In genomic region chr22:42327462-42328129, GRCh38 we compare ENCODE assay signal across 13 cellular contexts. TPM values are rescaled to one million over a fixed set of nuclear protein-coding genes. Genes with fewer than 3 reads are reported as not detected.
DNase-seq lines count a peak whose midpoint lies in the region; ATAC-seq, FAIRE-seq and TF ChIP-seq lines count a peak whose summit lies in the region.
"Had no signal": no experiment of that assay in that cellular context is flagged by ENCODE, and none has a peak within 500 bp of the region (broad histone marks: within the 10 kb centered on the region; RNA-seq: fewer than 3 reads in every experiment).

No MANE protein-coding gene starts in this region.

- H3K27me3 Mint-ChIP-seq in effector memory CD8-positive, alpha-beta T cell = peaks cover 0 to 10% of the 10 kb centered on the region in 2 donors

- H3K4me3 Mint-ChIP-seq in effector memory CD8-positive, alpha-beta T cell = peak overlapping the region in 1 of 2 donors; percentile 1

- no peaks in the 10 kb centered on the region for H3K9me2 ChIP-seq in OCI-LY7 (ENCODE audit: insufficient read depth, low read length)

- POLR2A ChIA-PET in HepG2 (lab: Yijun Ruan, JAX) = no interaction called here
- POLR2A ChIA-PET in OCI-LY7 (lab: Charles Lee) = no interaction called here

- TF ChIP-seq EP300 in HepG2 (IDR thresholded peaks at IDR 0.05; ENCODE audit: low read depth in 2 of 2, low read length in 2 of 2) (no peak), HepG2 (CRISPR knock-in tag; IDR thresholded peaks at IDR 0.05; ENCODE audit: borderline replicate concordance) (no peak)

- H3K27me3 ChIP-seq in HepG2 (ENCODE audit: control insufficient read depth in 1 of 2, insufficient read depth in 2 of 2, low read length in 2 of 2) = peaks cover 0 to 27% of the 10 kb centered on the region in 2 experiments; a peak in 3 of 5 replicates
- no peaks in the 10 kb centered on the region for H3K27me3 ChIP-seq in right lobe of liver

- WGBS in HepG2 (ENCODE audit: low lambda C conversion rate) = 35% methylated on average over 6 of the region's 11 CpGs
- 61% methylated on average over 8 of the region's 11 CpGs for WGBS in right lobe of liver (ENCODE audit: insufficient coverage, low coverage, low lambda C conversion rate, missing lambda C conversion rate)

- H3K79me2 ChIP-seq in HepG2 (ENCODE audit: insufficient read depth, low read length) (no peaks in the 10 kb centered on the region), OCI-LY7 (ENCODE audit: insufficient read depth, low read depth, low read length) (no peaks in the 10 kb centered on the region)

- H3K27ac ChIP-seq in HepG2 (ENCODE audit: extremely low read length, insufficient read depth, low read length) = no peak overlapping the region
- no peak overlapping the region for H3K27ac ChIP-seq in right lobe of liver
- H3K27ac ChIP-seq in OCI-LY7 (ENCODE audit: low read depth, low read length, poor library complexity, severe bottlenecking) = no peak overlapping the region

- no peaks in the 10 kb centered on the region for H4K20me1 ChIP-seq in HepG2 (ENCODE audit: insufficient read depth, low read length)
- H4K20me1 ChIP-seq in OCI-LY7 (ENCODE audit: insufficient read depth, low read length) = no peaks in the 10 kb centered on the region

- in situ Hi-C loops in HepG2 (cut with HindIII; ENCODE audit: extremely low pct_ligation_motif_present, low pct_unique_long_range_greater_than_20kb) = no loop called here

- no peak overlapping the region for H3K4me3 ChIP-seq in HepG2 (replicated peaks in 1 of 3; ENCODE audit: insufficient read depth in 1 of 3, low read depth in 2 of 3, low read length in 3 of 3)
- no peak overlapping the region for H3K4me3 ChIP-seq in right lobe of liver
- H3K4me3 ChIP-seq in OCI-LY7 (ENCODE audit: low read depth, low read length, poor library complexity, severe bottlenecking) = no peak overlapping the region

- BruUV-seq in HepG2 (replicated peaks; lab: Mats Ljungman, UMichigan) = no TSS peak
- no TSS peak for BruUV-seq in OCI-LY7 (replicated peaks; lab: Mats Ljungman, UMichigan)

- TF ChIP-seq POLR2A in HepG2 (IDR thresholded peaks at IDR 0.05; ENCODE audit: insufficient read depth in 1 of 2, low read depth in 2 of 2, low read length in 2 of 2) (no peak), right lobe of liver (IDR thresholded peaks at IDR 0.05) (no peak)

- no peak overlapping the region for H3K9ac ChIP-seq in HepG2 (ENCODE audit: insufficient read depth, low read depth, low read length)

- CTCF ChIA-PET in HepG2 (lab: Yijun Ruan, JAX; ENCODE audit: low intra/inter-chr PET ratio, low total read pairs) (no interaction called here), OCI-LY7 (lab: Charles Lee; ENCODE audit: unreplicated experiment) (no interaction called here)

- no peaks in the 10 kb centered on the region for H3K4me1 ChIP-seq in HepG2 (ENCODE audit: insufficient read depth, low read length)
- H3K4me1 ChIP-seq in right lobe of liver = no peaks in the 10 kb centered on the region
- peaks cover 30% of the 10 kb centered on the region for H3K4me1 ChIP-seq in OCI-LY7 (ENCODE audit: insufficient read depth, low read length, poor library complexity, severe bottlenecking)

- DNase-seq in HepG2 (ENCODE audit: low spot score) = no peak
- DNase-seq in right lobe of liver = no peak
- peak; percentile 31 for DNase-seq in OCI-LY7 (ENCODE audit: low spot score)
- no peak for DNase-seq in effector memory CD8-positive, alpha-beta T cell
- DNase-seq: NCI-H146, NCI-H2081 treated with DMSO at 0.1 percent for 48 hours, NCI-H526, OCI-M1 had no signal

- no peak for FAIRE-seq in HepG2 (lab: Jason Lieb, UNC)
- FAIRE-seq: GM19239 had no signal

- peak overlapping the region; percentile 11 for H3K27ac Mint-ChIP-seq in effector memory CD8-positive, alpha-beta T cell

- H3K4me2 ChIP-seq in HepG2 (ENCODE audit: low read depth, low read length) (no peak overlapping the region), OCI-LY7 (ENCODE audit: low read length) (peak overlapping the region; percentile 46)

- TF ChIP-seq RAD21 in HepG2 (CRISPR knock-in tag; IDR thresholded peaks at IDR 0.05) = no peak

- no peaks in the 10 kb centered on the region for H3K9me3 ChIP-seq in HepG2 (ENCODE audit: low read length)
- H3K9me3 ChIP-seq in right lobe of liver = no peaks in the 10 kb centered on the region
- no peaks in the 10 kb centered on the region for H3K9me3 ChIP-seq in OCI-LY7 (ENCODE audit: low read length)

- H2AFZ ChIP-seq in HepG2 (ENCODE audit: low read length) (no peak overlapping the region), OCI-LY7 (ENCODE audit: low read length) (no peak overlapping the region)

- no peaks in the 10 kb centered on the region for H3K9me3 Mint-ChIP-seq in effector memory CD8-positive, alpha-beta T cell

- ATAC-seq in HepG2 (no peak), right lobe of liver (no peak), GM18520 (IDR thresholded peaks at IDR 0.05; ENCODE audit: unreplicated experiment) (no peak), GM21390 (IDR thresholded peaks at IDR 0.05; ENCODE audit: unreplicated experiment) (no peak), HG02852 (IDR thresholded peaks at IDR 0.05; ENCODE audit: unreplicated experiment) (no peak)
- no peak for ATAC-seq in effector memory CD8-positive, alpha-beta T cell (replicated peaks)
- ATAC-seq: HCT116 had no signal

- TF ChIP-seq CTCF in HepG2 (CRISPR knock-in tag; IDR thresholded peaks at IDR 0.05) (no peak), right lobe of liver (IDR thresholded peaks at IDR 0.05) (no peak), OCI-LY7 (conservative IDR thresholded peaks at IDR 0.05; ENCODE audit: low read length) (no peak)

- intact Hi-C loops in HepG2 (cut with micrococcal nuclease; ENCODE audit: unreplicated experiment) (no loop called here), right lobe of liver (cut with DNase I) (no loop called here), OCI-LY7 (cut with micrococcal nuclease; ENCODE audit: unreplicated experiment) (no loop called here)

- H3K36me3 ChIP-seq in HepG2 (replicated peaks in 1 of 2; ENCODE audit: control insufficient read depth in 1 of 2, insufficient read depth in 2 of 2, low read length in 2 of 2) (no peaks in the 10 kb centered on the region), right lobe of liver (no peaks in the 10 kb centered on the region), OCI-LY7 (ENCODE audit: insufficient read depth, low read length) (no peaks in the 10 kb centered on the region)

- peaks cover 17 to 21% of the 10 kb centered on the region in 2 donors for H3K4me1 Mint-ChIP-seq in effector memory CD8-positive, alpha-beta T cell (ENCODE audit: low read depth in 2 of 2)

- H3K36me3 Mint-ChIP-seq in effector memory CD8-positive, alpha-beta T cell (ENCODE audit: insufficient read depth) = peaks cover 22% of the 10 kb centered on the region

TF ChIP-seq in HepG2, 621 proteins besides CTCF, POLR2A, EP300 and RAD21:
- no peak for TF ChIP-seq ELF4 (CRISPR knock-in tag; IDR thresholded peaks at IDR 0.05; ENCODE audit: borderline replicate concordance)
- TF ChIP-seq ZNF629 (CRISPR knock-in tag; conservative IDR thresholded peaks at IDR 0.05) = peak; percentile 68
- no peak for TF ChIP-seq NR3C1 (CRISPR knock-in tag; IDR thresholded peaks at IDR 0.05)
TF ChIP-seq in HepG2: peak in this region for 1.

RNA-seq across cellular contexts. Expression of gene TCF20, which starts 57.1 kb away (rescaled TPM):
- total RNA-seq in HepG2 (2016; rRNA removed; fragmentation: Illumina TruSeq; extraction: Trizol) = 23.7 and 25.7 TPM in 2 replicates
- total RNA-seq in HepG2 (2016; cell fraction: cytosol; rRNA removed; fragmentation: Illumina TruSeq; extraction: Trizol; ENCODE audit: low read depth) = 1.5 TPM in 2 replicates
- total RNA-seq in HepG2 (2016; cell fraction: insoluble cytoplasmic fraction; rRNA removed; fragmentation: Illumina TruSeq; extraction: Trizol) = 23.1 and 26.1 TPM in 2 replicates
- 7.4 and 8.3 TPM in 2 replicates for total RNA-seq in HepG2 (2016; cell fraction: membrane; rRNA removed; fragmentation: Illumina TruSeq; extraction: Trizol)
- total RNA-seq in HepG2 (2016; cell fraction: nucleus; rRNA removed; fragmentation: Illumina TruSeq; extraction: Trizol) = 19.0 and 20.9 TPM in 2 replicates
- polyA plus RNA-seq in HepG2 (2011; rRNA removed) = 12.8 and 15.8 TPM in 2 replicates
- 12.1 and 14.1 TPM in 2 replicates for polyA plus RNA-seq in HepG2 (2011; cell fraction: cytosol; rRNA removed)
- 14.6 and 15.9 TPM in 2 replicates for polyA plus RNA-seq in HepG2 (2011; cell fraction: nucleus; rRNA removed)
- polyA plus RNA-seq in HepG2 (2012) = 13.0 and 16.5 TPM in 2 replicates
- 0.41 and 0.70 TPM in 2 replicates for polyA plus RNA-seq in HepG2 (2016; cell fraction: cytosol; fragmentation: Illumina TruSeq; extraction: Trizol; ENCODE audit: low read depth)
- 16.1 and 17.1 TPM in 2 replicates for polyA plus RNA-seq in HepG2 (2016; cell fraction: insoluble cytoplasmic fraction; fragmentation: Illumina TruSeq; extraction: Trizol; ENCODE audit: low read depth)
- polyA plus RNA-seq in HepG2 (2016; cell fraction: membrane; fragmentation: Illumina TruSeq; extraction: Trizol; ENCODE audit: low read depth) = 2.3 and 2.6 TPM in 2 replicates
- polyA plus RNA-seq in HepG2 (2016; cell fraction: nucleus; fragmentation: Illumina TruSeq; extraction: Trizol; ENCODE audit: insufficient read depth, low read depth) = 16.7 and 20.2 TPM in 2 replicates
- polyA minus RNA-seq in HepG2 (2011; rRNA and poly(A)+ RNA removed; ENCODE audit: low replicate concordance) = 35.6 and 52.5 TPM in 2 replicates
- polyA minus RNA-seq in HepG2 (2011; cell fraction: cytosol; rRNA and poly(A)+ RNA removed) = 20.2 and 25.1 TPM in 2 replicates
- polyA minus RNA-seq in HepG2 (2011; cell fraction: nucleus; rRNA and poly(A)+ RNA removed) = 24.6 and 30.6 TPM in 2 replicates
- total RNA-seq in right lobe of liver = 10 to 100 TPM; 15.4 to 20.5 (median 18.5) TPM
- total RNA-seq in OCI-LY7 (2014; rRNA removed; shearing (Covaris generic)) = 55.6 and 56.0 TPM in 2 replicates
- 71.1 and 77.8 TPM in 2 replicates for total RNA-seq in OCI-LY7 (2022)
